1 cellular context compared by ENCODE assay signal in the genomic region with DNA sequence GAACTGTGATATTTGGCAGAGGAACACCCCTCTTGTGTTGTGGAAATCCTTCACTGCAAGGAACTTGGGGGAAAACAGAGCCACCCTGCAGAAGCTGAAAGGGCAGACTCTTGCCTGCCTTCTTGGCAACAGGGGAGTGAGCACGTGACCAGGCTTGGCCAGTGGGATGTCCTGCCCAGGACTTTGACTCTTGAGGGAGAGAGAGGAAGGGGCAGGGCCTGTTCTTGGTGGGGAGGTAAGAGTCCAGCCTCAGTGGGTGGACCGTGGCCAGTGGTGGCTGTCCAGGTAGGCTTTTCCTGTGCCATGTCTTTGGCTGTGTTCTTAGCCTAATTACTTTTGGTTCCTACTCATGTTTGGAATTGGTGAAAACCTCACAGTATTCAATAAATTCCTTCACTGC.
TF ChIP-seq lines count a peak whose summit lies in the region.

No MANE protein-coding gene starts in this region.

TF ChIP-seq in SK-N-SH, 30 proteins besides CTCF, POLR2A, EP300 and RAD21:
- TF ChIP-seq, protein P1, sequence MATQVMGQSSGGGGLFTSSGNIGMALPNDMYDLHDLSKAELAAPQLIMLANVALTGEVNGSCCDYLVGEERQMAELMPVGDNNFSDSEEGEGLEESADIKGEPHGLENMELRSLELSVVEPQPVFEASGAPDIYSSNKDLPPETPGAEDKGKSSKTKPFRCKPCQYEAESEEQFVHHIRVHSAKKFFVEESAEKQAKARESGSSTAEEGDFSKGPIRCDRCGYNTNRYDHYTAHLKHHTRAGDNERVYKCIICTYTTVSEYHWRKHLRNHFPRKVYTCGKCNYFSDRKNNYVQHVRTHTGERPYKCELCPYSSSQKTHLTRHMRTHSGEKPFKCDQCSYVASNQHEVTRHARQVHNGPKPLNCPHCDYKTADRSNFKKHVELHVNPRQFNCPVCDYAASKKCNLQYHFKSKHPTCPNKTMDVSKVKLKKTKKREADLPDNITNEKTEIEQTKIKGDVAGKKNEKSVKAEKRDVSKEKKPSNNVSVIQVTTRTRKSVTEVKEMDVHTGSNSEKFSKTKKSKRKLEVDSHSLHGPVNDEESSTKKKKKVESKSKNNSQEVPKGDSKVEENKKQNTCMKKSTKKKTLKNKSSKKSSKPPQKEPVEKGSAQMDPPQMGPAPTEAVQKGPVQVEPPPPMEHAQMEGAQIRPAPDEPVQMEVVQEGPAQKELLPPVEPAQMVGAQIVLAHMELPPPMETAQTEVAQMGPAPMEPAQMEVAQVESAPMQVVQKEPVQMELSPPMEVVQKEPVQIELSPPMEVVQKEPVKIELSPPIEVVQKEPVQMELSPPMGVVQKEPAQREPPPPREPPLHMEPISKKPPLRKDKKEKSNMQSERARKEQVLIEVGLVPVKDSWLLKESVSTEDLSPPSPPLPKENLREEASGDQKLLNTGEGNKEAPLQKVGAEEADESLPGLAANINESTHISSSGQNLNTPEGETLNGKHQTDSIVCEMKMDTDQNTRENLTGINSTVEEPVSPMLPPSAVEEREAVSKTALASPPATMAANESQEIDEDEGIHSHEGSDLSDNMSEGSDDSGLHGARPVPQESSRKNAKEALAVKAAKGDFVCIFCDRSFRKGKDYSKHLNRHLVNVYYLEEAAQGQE (IDR thresholded peaks at IDR 0.05; ENCODE audit: low read depth, low read length): no peak
- TF ChIP-seq PBX3 (IDR thresholded peaks at IDR 0.05): no peak
- TF ChIP-seq USF1 (IDR thresholded peaks at IDR 0.05; ENCODE audit: borderline replicate concordance, low read depth): peak; percentile 76; the same call in 1 of the 2 replicates
- TF ChIP-seq FOSL2 (IDR thresholded peaks at IDR 0.05; ENCODE audit: borderline replicate concordance, low read depth): no peak
